ENCODE assay signal across 13 cellular contexts in the genomic region with DNA sequence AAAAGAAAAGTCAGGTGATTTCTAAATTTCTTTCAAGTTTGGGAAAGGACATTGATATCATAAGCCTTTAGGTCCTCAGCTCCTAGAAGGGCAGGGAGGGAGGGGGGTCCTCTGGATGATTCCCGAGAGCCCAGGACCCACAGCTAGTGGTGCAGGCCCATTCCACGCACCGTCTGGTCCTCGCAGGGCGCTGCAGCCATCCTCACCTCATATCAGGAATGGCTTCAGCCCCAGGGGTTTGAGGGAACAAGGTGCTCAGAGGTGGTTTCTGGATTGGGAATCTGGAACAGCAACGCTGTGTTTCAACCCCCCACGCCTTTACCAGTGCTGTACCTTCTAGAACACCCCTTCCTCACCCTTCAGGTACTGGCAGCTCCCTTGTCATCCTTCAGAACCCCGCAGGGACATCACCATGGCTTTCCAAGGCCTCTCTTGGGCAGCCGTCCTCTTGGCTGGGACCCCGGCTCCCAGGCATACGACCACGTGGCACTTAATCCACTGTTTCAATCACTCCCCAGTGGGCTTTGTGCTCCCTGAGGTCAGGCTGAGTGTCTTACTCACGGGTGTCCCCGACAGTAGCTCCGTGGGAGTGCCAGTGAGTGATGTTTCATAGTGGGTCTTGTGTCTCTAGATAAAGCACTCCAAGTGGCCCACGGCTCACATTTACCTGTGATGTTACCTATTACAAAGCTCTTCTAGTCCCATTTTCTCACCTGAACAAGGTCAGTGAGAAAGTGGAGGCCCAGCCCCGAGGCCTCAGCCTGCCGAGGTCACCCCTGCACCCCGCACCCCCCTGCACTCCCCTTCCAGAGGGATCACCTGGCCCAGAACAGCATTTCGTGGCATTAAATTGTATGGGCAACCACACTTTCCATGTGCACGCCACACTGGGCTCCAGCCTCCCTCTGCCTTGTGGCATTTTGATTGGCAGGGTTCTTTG.
"Had no signal": no experiment of that assay in that cellular context is flagged by ENCODE, and none has a peak within 500 bp of the region (broad histone marks: within the 10 kb centered on the region; RNA-seq: fewer than 3 reads in every experiment).

No MANE protein-coding gene starts in this region.

- H3K9ac ChIP-seq: parathyroid adenoma had no signal

- H3K36me3 ChIP-seq: cardiac muscle cell, SJCRH30 had no signal

- H3K27ac ChIP-seq: cardiac muscle cell, gastroesophageal sphincter, parathyroid adenoma, SJCRH30 had no signal

- FAIRE-seq: kidney, urothelium cell line had no signal

- H3K27me3 ChIP-seq: cardiac muscle cell, dorsolateral prefrontal cortex, gastroesophageal sphincter had no signal

- H3K79me2 ChIP-seq: parathyroid adenoma had no signal

- ATAC-seq: gastroesophageal sphincter had no signal

- DNase-seq: activated CD4-positive, alpha-beta T cell treated with anti-CD3 and anti-CD28 coated beads, Interleukin-2, amount 50 U/mL, for 4 hours; activated naive CD4-positive, alpha-beta T cell treated with Interleukin-2 at 50 U/mL for 16 hours; activated T-cell treated with anti-CD3 and anti-CD28 coated beads for 4 hours; erythroblast; kidney; retina; SJCRH30; SW 1271 had no signal

- H3K4me3 ChIP-seq: cardiac muscle cell, dorsolateral prefrontal cortex, gastroesophageal sphincter, SJCRH30 had no signal

- H3K9me3 ChIP-seq: gastroesophageal sphincter, SJCRH30 had no signal

- H3K4me1 ChIP-seq: SJCRH30 had no signal

- H2AFZ ChIP-seq: parathyroid adenoma had no signal
